1 cellular context compared by ENCODE assay signal in the genomic region with DNA sequence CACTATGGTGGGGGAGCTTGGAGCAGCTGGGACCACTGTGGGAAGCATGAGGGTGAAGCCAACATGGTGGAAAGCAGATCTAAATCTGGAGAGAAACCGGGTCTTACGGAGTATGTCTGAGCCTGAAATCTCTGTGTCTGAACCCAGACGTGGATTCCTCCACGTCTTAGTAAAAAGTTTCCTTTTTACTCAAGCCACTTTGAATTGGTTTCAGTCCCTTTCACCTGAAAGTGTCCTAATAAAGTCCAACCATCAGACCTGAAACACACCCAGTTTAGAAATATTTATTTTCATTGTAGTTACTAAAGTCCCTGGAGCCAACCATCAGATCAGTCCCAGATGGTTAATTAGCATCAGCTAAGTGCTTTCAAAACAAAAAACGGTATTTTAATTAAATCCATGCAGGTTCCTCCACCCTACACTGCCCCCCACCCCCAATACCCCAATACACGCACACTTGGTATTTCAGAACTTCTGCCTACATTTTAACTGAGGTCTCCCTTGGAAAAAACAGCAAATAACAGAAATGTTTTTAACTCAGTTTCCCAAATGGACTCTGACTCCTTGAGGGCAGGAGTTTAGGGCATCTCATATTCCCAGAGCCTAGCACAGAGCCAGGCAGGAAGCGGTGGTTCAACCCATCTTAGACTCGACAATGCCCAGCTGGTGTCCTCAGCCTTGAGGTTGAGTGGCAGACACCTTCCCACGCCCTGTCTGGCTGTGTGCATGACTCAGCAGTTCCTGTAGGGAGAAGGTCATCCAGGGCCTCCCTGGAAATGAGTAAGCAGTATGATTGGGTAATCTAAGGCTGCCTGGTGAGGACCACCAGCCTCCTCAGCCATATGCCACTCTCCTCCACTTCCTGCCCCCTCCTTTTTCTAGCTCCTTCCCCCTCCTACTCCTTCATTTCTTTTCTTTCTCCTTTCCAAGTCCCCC.
TF ChIP-seq lines count a peak whose summit lies in the region.

No MANE protein-coding gene starts in this region.

TF ChIP-seq in A549, 52 proteins besides CTCF, POLR2A, EP300 and RAD21 (continued from another document):
- 0 out of 2 replicates have a peak, but pooled peaks have one; percentile 14 for TF ChIP-seq HOXB13 (CRISPR knock-in tag; IDR thresholded peaks at IDR 0.05; ENCODE audit: low read depth)
- no peak; the same call in 1 of the 2 replicates for TF ChIP-seq RARB (CRISPR knock-in tag; IDR thresholded peaks at IDR 0.05)
- TF ChIP-seq POLR2AphosphoS2 (conservative IDR thresholded peaks at IDR 0.05; ENCODE audit: low read length), result no peak
- no peak for TF ChIP-seq EHMT2 (IDR thresholded peaks at IDR 0.05; ENCODE audit: low read depth)
